ENCODE assay signal across 11 cellular contexts in genomic region chr12:109773384-109774011, GRCh38. TPM values are rescaled to one million over a fixed set of nuclear protein-coding genes. Genes with fewer than 3 reads are reported as not detected.
DNase-seq lines count a peak whose midpoint lies in the region; ATAC-seq and TF ChIP-seq lines count a peak whose summit lies in the region.
"Had no signal": no experiment of that assay in that cellular context is flagged by ENCODE, and none has a peak within 500 bp of the region (broad histone marks: within the 10 kb centered on the region; RNA-seq: fewer than 3 reads in every experiment).

No MANE protein-coding gene starts in this region.

- H4K20me1 ChIP-seq in PC-3 (ENCODE audit: low read length): no peaks in the 10 kb centered on the region

- in situ Hi-C loops in GM13976 (cut with MboI; ENCODE audit: low sequenced_read_pairs, unreplicated experiment): no loop called here

- H2AFZ ChIP-seq in PC-3 (ENCODE audit: low read length): peak overlapping the region; percentile 96

- peak overlapping the region; percentile 91 for H3K4me2 ChIP-seq in PC-3 (ENCODE audit: low read length)

- peaks cover 14% of the 10 kb centered on the region for H3K79me2 ChIP-seq in PC-3 (ENCODE audit: low read length)

- peak overlapping the region; percentile 73 for H3K27ac ChIP-seq in PC-3 (ENCODE audit: low read length)

- H3K27me3 ChIP-seq in H7 (ENCODE audit: control insufficient read depth, insufficient read depth, low read length) (no peaks in the 10 kb centered on the region), PC-3 (ENCODE audit: low read length) (no peaks in the 10 kb centered on the region)

- peak overlapping the region; percentile 47 for H3K9ac ChIP-seq in PC-3 (ENCODE audit: low read length)

- CTCF ChIA-PET in PC-3 (lab: Charles Lee): interaction anchor here (0.5 to 1.9 kb wide), 6 partner anchors 54 to 345 kb away, joined by 3 to 28 read pairs (median 3); no protein-coding TSS in a partner anchor

- intact Hi-C loops in PC-3 (cut with micrococcal nuclease): loop anchor here (2.0 kb wide), 3 partner anchors 55 to 345 kb away; no protein-coding TSS in a partner anchor
- intact Hi-C loops in posterior cingulate gyrus (cut with DNase I): loop anchor here (2.0 kb wide), 2 partner anchors 55 to 255 kb away; no protein-coding TSS in a partner anchor

- H3K9me2 ChIP-seq in PC-3 (replicated peaks; ENCODE audit: low read length): no peaks in the 10 kb centered on the region

- no peaks in the 10 kb centered on the region for H3K36me3 ChIP-seq in H7 (replicated peaks; ENCODE audit: control insufficient read depth, insufficient read depth, low read length)
- no peaks in the 10 kb centered on the region for H3K36me3 ChIP-seq in PC-3 (ENCODE audit: low read depth, low read length)

- H3K9me3 ChIP-seq in PC-3 (ENCODE audit: low read length): no peaks in the 10 kb centered on the region

- BruUV-seq in PC-3 (replicated peaks; lab: Mats Ljungman, UMichigan): no TSS peak

- DNase-seq in H7 (peak; percentile 37), PC-3 (peak; percentile 89), epithelial cell of esophagus (ENCODE audit: low read depth) (peak; percentile 84), posterior cingulate gyrus (peak in 9 of 10 donors; percentile 35 to 91 (median 62)), GM13976 (ENCODE audit: low spot score) (no peak), H4 (ENCODE audit: low spot score) (no peak)
- DNase-seq: retina had no signal

- H3K4me3 ChIP-seq in H7 (ENCODE audit: insufficient read depth, low read depth, low read length) (no peak overlapping the region), PC-3 (ENCODE audit: low read length) (peak overlapping the region; percentile 66), epithelial cell of esophagus (ENCODE audit: low read length) (no peak overlapping the region)

- peaks cover 27% of the 10 kb centered on the region for H3K4me1 ChIP-seq in PC-3 (ENCODE audit: insufficient read depth, low read length)

- peak; percentile 81 for ATAC-seq in PC-3
- no peak for ATAC-seq in GM19455 (IDR thresholded peaks at IDR 0.05; ENCODE audit: unreplicated experiment)
- ATAC-seq in HG02798 (IDR thresholded peaks at IDR 0.05; ENCODE audit: poor library complexity, unreplicated experiment): no peak
- ATAC-seq: stimulated activated memory B cell treated with anti-CD40 and anti-IgM and Interleukin-4, amounts not matched to agents 10 μg/mL and 1 μg/mL and 100 μg/mL, for 72 hours had no signal

- TF ChIP-seq CTCF in PC-3 (conservative IDR thresholded peaks at IDR 0.05; ENCODE audit: low read depth, low read length) (no peak), epithelial cell of esophagus (IDR thresholded peaks at IDR 0.05; ENCODE audit: insufficient read depth, low read depth, low read length, missing control alignments) (no peak), GM13976 (IDR thresholded peaks at IDR 0.05; ENCODE audit: borderline replicate concordance, control extremely low read depth, extremely low read depth, insufficient read depth, missing control alignments) (no peak)

- POLR2A ChIA-PET in PC-3 (lab: Charles Lee; ENCODE audit: unreplicated experiment): interaction anchor here (0.5 kb wide), 2 partner anchors 200 to 320 kb away, joined by 3 to 7 read pairs; partner anchors contain the start of gene MVK

- no peaks in the 10 kb centered on the region for H3F3A ChIP-seq in PC-3 (ENCODE audit: low read length, unreplicated experiment)

RNA-seq across cellular contexts. Expression of gene TRPV4, which starts 59.7 kb away (rescaled TPM):
- total RNA-seq in H7 (2014; rRNA removed; shearing (Covaris generic)): 1.6 and 4.0 TPM in 2 replicates
- total RNA-seq in PC-3 (2014; rRNA removed): 1.6 and 2.4 TPM in 2 replicates
- 0.02 TPM in 1 of 2 replicates, not detected in the other for total RNA-seq in H4 (2014; rRNA removed; shearing (Covaris generic))
- total RNA-seq: activated CD8-positive, alpha-beta memory T cell treated with anti-CD3 and anti-CD28 coated beads for 36 hours had no signal

RNA-seq across cellular contexts. Expression of gene FAM222A, which starts 59.9 kb away (rescaled TPM):
- total RNA-seq in H7 (2014; rRNA removed; shearing (Covaris generic)): 2.5 and 3.7 TPM in 2 replicates
- total RNA-seq in PC-3 (2014; rRNA removed): 11.7 and 15.3 TPM in 2 replicates
- 0.68 and 1.2 TPM in 2 replicates for total RNA-seq in H4 (2014; rRNA removed; shearing (Covaris generic))

Comparison
In these comparisons a context has a peak if more than half of its experiments do, and no peak if none do; other contexts are left out.
1. DNase-seq: peak in H7 (single experiment), PC-3 (single experiment), epithelial cell of esophagus (single experiment) and posterior cingulate gyrus (9 of 10); none in GM13976 (single experiment) and H4 (single experiment).